3 cellular contexts compared by ENCODE assay signal in genomic region chr4:40401096-40401495, GRCh38.
"Had no signal": no experiment of that assay in that cellular context is flagged by ENCODE, and none has a peak within 500 bp of the region (broad histone marks: within the 10 kb centered on the region; RNA-seq: fewer than 3 reads in every experiment).

No MANE protein-coding gene starts in this region.

- ATAC-seq: GM12878 had no signal

- H3K4me3 ChIP-seq: GM12878 had no signal

- DNase-seq: GDM1, GF-D8 had no signal
